In the genomic region with DNA sequence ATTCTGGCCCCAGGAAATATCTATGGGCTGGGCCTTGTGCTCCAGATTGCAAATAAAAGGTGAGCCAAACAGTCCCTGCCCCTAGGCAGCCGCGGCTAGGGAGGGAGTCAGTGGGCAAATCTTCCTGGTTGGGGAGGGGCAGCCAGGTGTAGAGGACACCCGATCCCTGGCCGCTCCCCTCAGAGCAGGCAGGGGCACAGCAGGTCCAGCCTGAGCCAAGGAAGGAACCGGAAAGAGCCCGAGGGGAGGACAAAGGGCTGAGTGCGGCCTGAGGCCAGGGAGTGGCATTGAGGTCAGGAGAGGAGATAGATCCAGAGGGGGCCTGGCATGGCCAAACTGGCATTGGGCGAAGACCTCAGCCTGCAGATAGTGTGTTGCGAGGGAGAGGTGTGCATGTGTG, we compare ENCODE assay signal across 32 cellular contexts. TPM values are rescaled to one million over a fixed set of nuclear protein-coding genes. Genes with fewer than 3 reads are reported as not detected.
A peak's percentile ranks its signal among the peaks of the same experiment; 100 is the strongest.
DNase-seq lines count a peak whose midpoint lies in the region; ATAC-seq, FAIRE-seq and TF ChIP-seq lines count a peak whose summit lies in the region.
"Had no signal": no experiment of that assay in that cellular context is flagged by ENCODE, and none has a peak within 500 bp of the region (broad histone marks: within the 10 kb centered on the region; RNA-seq: fewer than 3 reads in every experiment).

No MANE protein-coding gene starts in this region.

- H2BK15ac ChIP-seq in H1 (ENCODE audit: low read length) (0 out of 2 replicates have a peak overlapping the region, but pooled peaks have one; percentile 29), neuronal stem cell (ENCODE audit: low read length) (no peak overlapping the region)

- no peak for FAIRE-seq in H1 (lab: Jason Lieb, UNC)

- no peak overlapping the region for H3K9ac ChIP-seq in H1 (replicated peaks in 1 of 4; ENCODE audit: extremely low read depth in 1 of 4, low read depth in 3 of 4, low read length in 3 of 4)
- no peak overlapping the region for H3K9ac ChIP-seq in neuronal stem cell (ENCODE audit: low read depth, low read length, poor library complexity)
- H3K9ac ChIP-seq: parathyroid adenoma had no signal

- ATAC-seq in GM19467 (IDR thresholded peaks at IDR 0.05; ENCODE audit: unreplicated experiment) (no peak), HG02840 (IDR thresholded peaks at IDR 0.05; ENCODE audit: low FRiP score, unreplicated experiment) (no peak)
- ATAC-seq: left lobe of liver; natural killer cell treated with Interleukin-12 subunit alpha and Interleukin-12 subunit beta and Interleukin-15 and Interleukin-18, amount 100 ng/mL, for 72 hours had no signal

- TF ChIP-seq CTCF in H1 (IDR thresholded peaks at IDR 0.05; ENCODE audit: control extremely low read depth in 1 of 3, insufficient read depth in 1 of 3, low read depth in 1 of 3, low read length in 3 of 3): no peak

- H3K4me2 ChIP-seq in H1 (ENCODE audit: insufficient read depth in 1 of 2, low read depth in 2 of 2, low read length in 2 of 2) (no peak overlapping the region), neuronal stem cell (ENCODE audit: insufficient read depth, low read length, poor library complexity, severe bottlenecking) (no peak overlapping the region)

- no peaks in the 10 kb centered on the region for H3K9me3 Mint-ChIP-seq in CD4-positive, alpha-beta memory T cell
- H3K9me3 Mint-ChIP-seq: activated B cell treated with CpG ODN at 0.5 μM for 24 hours; natural killer cell treated with Interleukin-12 subunit alpha and Interleukin-12 subunit beta and Interleukin-15 and Interleukin-18, amount 100 ng/mL, for 72 hours had no signal

- H3K36me3 Mint-ChIP-seq in CD4-positive, alpha-beta memory T cell: peaks cover 0 to 3% of the 10 kb centered on the region in 2 donors
- H3K36me3 Mint-ChIP-seq: activated naive CD8-positive, alpha-beta T cell treated with anti-CD3 and anti-CD28 coated beads, Interleukin-2, amount 10 ng/mL, durations not matched to agents 7 days and 5 days; natural killer cell treated with Interleukin-12 subunit alpha and Interleukin-12 subunit beta and Interleukin-15 and Interleukin-18, amount 100 ng/mL, for 72 hours had no signal

- TF ChIP-seq POLR2A in H1 (IDR thresholded peaks at IDR 0.05; ENCODE audit: control extremely low read depth in 1 of 2, low read depth in 2 of 2, low read length in 2 of 2): no peak

- no peak overlapping the region for H2AK5ac ChIP-seq in H1 (ENCODE audit: low read depth, low read length)
- H2AK5ac ChIP-seq in neuronal stem cell (ENCODE audit: low read depth, low read length): no peak overlapping the region

- no peak overlapping the region for H4K5ac ChIP-seq in H1 (ENCODE audit: insufficient read length, low read depth, low read length)

- H3K79me2 ChIP-seq in H1 (ENCODE audit: control insufficient read depth in 1 of 2, insufficient read depth in 2 of 2, low read length in 2 of 2): no peaks in the 10 kb centered on the region
- H3K79me2 ChIP-seq: parathyroid adenoma had no signal

- H4K8ac ChIP-seq in H1 (ENCODE audit: extremely low read depth, insufficient read depth, low read length): no peak overlapping the region; the same call in 1 of the 2 replicates
- no peak overlapping the region for H4K8ac ChIP-seq in neuronal stem cell (ENCODE audit: low read depth, low read length)

- H3K36me3 ChIP-seq in H1 (ENCODE audit: control insufficient read depth in 2 of 4, insufficient read depth in 4 of 4, low read length in 3 of 4) (no peaks in the 10 kb centered on the region), neuronal stem cell (replicated peaks in 1 of 2; ENCODE audit: control insufficient read depth in 2 of 2, insufficient read depth in 2 of 2, low read length in 2 of 2) (peaks cover 0 to 1% of the 10 kb centered on the region in 2 donors)
- H3K36me3 ChIP-seq in CD4-positive, alpha-beta memory T cell (ENCODE audit: insufficient read depth, low read length): no peaks in the 10 kb centered on the region
- H3K36me3 ChIP-seq: heart left ventricle had no signal

- intact Hi-C loops in CD4-positive, alpha-beta memory T cell (cut with micrococcal nuclease): no loop called here
- intact Hi-C loops in posterior cingulate gyrus (cut with DNase I): no loop called here

- no peak overlapping the region for H3K4me3 Mint-ChIP-seq in CD4-positive, alpha-beta memory T cell
- H3K4me3 Mint-ChIP-seq: activated B cell treated with CpG ODN at 0.5 μM for 24 hours; activated naive CD8-positive, alpha-beta T cell treated with anti-CD3 and anti-CD28 coated beads, Interleukin-2, amount 10 ng/mL, durations not matched to agents 7 days and 5 days; natural killer cell treated with Interleukin-12 subunit alpha and Interleukin-12 subunit beta and Interleukin-15 and Interleukin-18, amount 100 ng/mL, for 72 hours had no signal

- 0 out of 2 replicates have a peak overlapping the region, but pooled peaks have one; percentile 43 for H2BK12ac ChIP-seq in H1 (ENCODE audit: low read depth, low read length)
- H2BK12ac ChIP-seq in neuronal stem cell (ENCODE audit: low read length): no peak overlapping the region

- H3K18ac ChIP-seq in H1 (ENCODE audit: extremely low read depth, low read length) (no peak overlapping the region), neuronal stem cell (ENCODE audit: low read length) (no peak overlapping the region)

- no peak overlapping the region for H3K4me3 ChIP-seq in H1 (ENCODE audit: extremely low read depth in 1 of 4, insufficient read depth in 2 of 4, low read depth in 3 of 4, low read length in 4 of 4)
- H3K4me3 ChIP-seq in neuronal stem cell (ENCODE audit: low read length in 2 of 2): peak overlapping the region in 1 of 2 donors; percentile 31
- no peak overlapping the region for H3K4me3 ChIP-seq in CD4-positive, alpha-beta memory T cell (ENCODE audit: low read length in 2 of 2)
- H3K4me3 ChIP-seq: heart left ventricle had no signal

- peaks cover 2 to 14% of the 10 kb centered on the region in 2 experiments for H4K20me1 ChIP-seq in H1 (replicated peaks in 1 of 2; ENCODE audit: control insufficient read depth in 1 of 2, insufficient read depth in 2 of 2, low read length in 2 of 2)

- peaks cover 0 to 11% (median 3%) of the 10 kb centered on the region in 4 experiments; a peak in 4 of 7 replicates for H3K4me1 ChIP-seq in H1 (replicated peaks in 1 of 4; ENCODE audit: control insufficient read depth in 3 of 4, insufficient read depth in 4 of 4, low read length in 3 of 4)
- no peaks in the 10 kb centered on the region for H3K4me1 ChIP-seq in neuronal stem cell (ENCODE audit: control insufficient read depth in 2 of 2, insufficient read depth in 1 of 2, low read depth in 1 of 2, low read length in 2 of 2)
- H3K4me1 ChIP-seq in CD4-positive, alpha-beta memory T cell (ENCODE audit: insufficient read depth, low read length): no peaks in the 10 kb centered on the region
- H3K4me1 ChIP-seq: heart left ventricle, parathyroid adenoma had no signal

- H3K9me3 ChIP-seq in H1 (ENCODE audit: insufficient read depth in 2 of 2, low read depth in 1 of 2, low read length in 1 of 2) (no peaks in the 10 kb centered on the region), neuronal stem cell (replicated peaks in 1 of 2; ENCODE audit: control insufficient read depth in 2 of 2, insufficient read depth in 1 of 2, low read depth in 1 of 2, low read length in 2 of 2) (peaks cover 0 to 9% of the 10 kb centered on the region in 2 donors)
- H3K9me3 ChIP-seq in CD4-positive, alpha-beta memory T cell (ENCODE audit: control insufficient read depth in 1 of 2, low read length in 2 of 2): no peaks in the 10 kb centered on the region
- H3K9me3 ChIP-seq: heart left ventricle had no signal

- H2BK20ac ChIP-seq in H1 (ENCODE audit: low read length): 0 out of 2 replicates have a peak overlapping the region, but pooled peaks have one; percentile 80

- H3K23ac ChIP-seq in H1 (ENCODE audit: insufficient read length) (no peak overlapping the region), neuronal stem cell (ENCODE audit: low read depth, low read length, poor library complexity) (peak overlapping the region; percentile 47)

- peaks cover 2 to 13% of the 10 kb centered on the region in 2 donors for H3K27me3 Mint-ChIP-seq in CD4-positive, alpha-beta memory T cell

- peaks cover 0 to 2% (median 0%) of the 10 kb centered on the region in 4 donors for H3K4me1 Mint-ChIP-seq in CD4-positive, alpha-beta memory T cell
- H3K4me1 Mint-ChIP-seq: activated B cell treated with CpG ODN at 0.5 μM for 24 hours; activated naive CD8-positive, alpha-beta T cell treated with anti-CD3 and anti-CD28 coated beads, Interleukin-2, amount 10 ng/mL, durations not matched to agents 7 days and 5 days had no signal

- no peak overlapping the region; the same call in 1 of the 2 replicates for H2BK5ac ChIP-seq in H1 (ENCODE audit: low read depth, low read length)
- no peak overlapping the region for H2BK5ac ChIP-seq in neuronal stem cell (ENCODE audit: low read length)

- H3K23me2 ChIP-seq in H1 (ENCODE audit: low read depth, low read length): peaks cover 22% of the 10 kb centered on the region

- no peak overlapping the region for H3K27ac Mint-ChIP-seq in CD4-positive, alpha-beta memory T cell
- H3K27ac Mint-ChIP-seq: activated B cell treated with CpG ODN at 0.5 μM for 24 hours; activated naive CD8-positive, alpha-beta T cell treated with anti-CD3 and anti-CD28 coated beads, Interleukin-2, amount 10 ng/mL, durations not matched to agents 7 days and 5 days; natural killer cell treated with Interleukin-12 subunit alpha and Interleukin-12 subunit beta and Interleukin-15 and Interleukin-18, amount 100 ng/mL, for 72 hours had no signal

- TF ChIP-seq EP300 in Ishikawa (IDR thresholded peaks at IDR 0.05; ENCODE audit: borderline replicate concordance) (no peak), H1 (IDR thresholded peaks at IDR 0.05; ENCODE audit: borderline replicate concordance in 1 of 2, low read depth in 2 of 2, low read length in 2 of 2) (no peak)

- H2BK120ac ChIP-seq in H1 (replicated peaks; ENCODE audit: low read depth, low read length): no peak overlapping the region
- no peak overlapping the region for H2BK120ac ChIP-seq in neuronal stem cell (ENCODE audit: low read depth, low read length)

- H3K27me3 ChIP-seq in H1 (replicated peaks in 1 of 4; ENCODE audit: control insufficient read depth in 3 of 4, extremely low read depth in 1 of 4, insufficient read depth in 3 of 4, low read length in 3 of 4) (peaks cover 2 to 29% (median 16%) of the 10 kb centered on the region in 4 experiments), neuronal stem cell (ENCODE audit: control insufficient read depth in 3 of 3, insufficient read depth in 3 of 3, low read depth in 1 of 3, low read length in 3 of 3) (peaks cover 0 to 18% (median 17%) of the 10 kb centered on the region in 3 experiments)
- no peaks in the 10 kb centered on the region for H3K27me3 ChIP-seq in CD4-positive, alpha-beta memory T cell (ENCODE audit: insufficient read depth, low read length)

- POLR2A ChIA-PET in H1 (lab: Charles Lee; ENCODE audit: partially characterized antibody): no interaction called here
- POLR2A ChIA-PET in CD4-positive, alpha-beta memory T cell (lab: Charles Lee; ENCODE audit: partially characterized antibody): no interaction called here

- no peak overlapping the region for H3K56ac ChIP-seq in H1 (replicated peaks; ENCODE audit: insufficient read length, low read depth, low read length)

- H3K14ac ChIP-seq in H1 (ENCODE audit: insufficient read length) (no peak overlapping the region), neuronal stem cell (ENCODE audit: low read length) (peak overlapping the region; percentile 33)

- H3K79me1 ChIP-seq in H1 (ENCODE audit: low read depth, low read length): no peaks in the 10 kb centered on the region
- peaks cover 7% of the 10 kb centered on the region for H3K79me1 ChIP-seq in neuronal stem cell (ENCODE audit: low read depth, low read length)

- CTCF ChIA-PET in H1 (lab: Charles Lee; ENCODE audit: partially characterized antibody): interaction anchor here (2.2 kb wide), 1 partner anchor 28 kb away, joined by 9 read pairs; no protein-coding TSS in a partner anchor
- CTCF ChIA-PET in CD4-positive, alpha-beta memory T cell (lab: Charles Lee; ENCODE audit: partially characterized antibody): no interaction called here

- H4K91ac ChIP-seq in H1 (replicated peaks; ENCODE audit: insufficient read length, low read length) (no peak overlapping the region), neuronal stem cell (ENCODE audit: low read depth, low read length, poor library complexity) (no peak overlapping the region)

- H3K27ac ChIP-seq in H1 (ENCODE audit: low read depth, low read length) (no peak overlapping the region), neuronal stem cell (replicated peaks; ENCODE audit: low read length) (no peak overlapping the region)
- no peak overlapping the region for H3K27ac ChIP-seq in CD4-positive, alpha-beta memory T cell (ENCODE audit: low read depth, low read length)
- H3K27ac ChIP-seq: heart left ventricle, parathyroid adenoma had no signal

- H3K4ac ChIP-seq in H1 (replicated peaks; ENCODE audit: insufficient read length, low read depth, low read length): no peak overlapping the region
- no peak overlapping the region for H3K4ac ChIP-seq in neuronal stem cell (ENCODE audit: low read length)

- TF ChIP-seq RAD21 in Ishikawa (IDR thresholded peaks at IDR 0.05; ENCODE audit: low read depth) (no peak), H1 (IDR thresholded peaks at IDR 0.05 in 1 of 2, conservative IDR thresholded peaks at IDR 0.05 in 1 of 2; ENCODE audit: low read depth in 2 of 2, low read length in 2 of 2) (no peak)

- 74% methylated on average over 9 of the region's 9 CpGs; no CpG with 5 or more reads in 1 of the 2 experiments for WGBS in H1 (ENCODE audit: extremely low coverage in 1 of 2, insufficient coverage in 1 of 2, insufficient read length in 1 of 2, insufficient replicate concordance in 2 of 2, low coverage in 1 of 2, low lambda C conversion rate in 2 of 2, missing lambda C conversion rate in 1 of 2), 2 experiments
- WGBS in neuronal stem cell (ENCODE audit: extremely low coverage in 2 of 2, insufficient read length in 2 of 2, insufficient replicate concordance in 1 of 2), 2 donors: no CpG with 5 or more reads among the region's 9 CpGs

- H2AFZ ChIP-seq in H1 (ENCODE audit: low read length): no peak overlapping the region
- H2AFZ ChIP-seq in neuronal stem cell (ENCODE audit: low read length): no peak overlapping the region
- H2AFZ ChIP-seq: parathyroid adenoma had no signal

- DNase-seq in AG20443 (ENCODE audit: low spot score): peak; percentile 3
- DNase-seq in H1 (ENCODE audit: low read depth in 1 of 2, low spot score in 2 of 2): peak in 1 of 2 experiments; percentile 47
- no peak for DNase-seq in neuronal stem cell (ENCODE audit: low spot score)
- no peak for DNase-seq in CD4-positive, alpha-beta memory T cell
- no peak for DNase-seq in posterior cingulate gyrus
- DNase-seq: activated B cell treated with CpG ODN at 0.5 μM for 24 hours; activated CD4-positive, alpha-beta T cell treated with anti-CD3 and anti-CD28 coated beads, Interleukin-2, amount 50 U/mL, for 48 hours; activated naive CD8-positive, alpha-beta T cell treated with anti-CD3 and anti-CD28 coated beads, Interleukin-2, amount 10 ng/mL, durations not matched to agents 7 days and 5 days; COR-L47; DMS79 treated with DMSO at 0.1 percent for 48 hours; effector CD4-positive, alpha-beta T cell; heart left ventricle; Kasumi-1; midbrain; NCI-H2029; NCI-H345; NCI-H774; SIG-M5; stimulated activated CD8-positive, alpha-beta memory T cell treated with anti-CD3 and anti-CD28 coated beads, Interleukin-4, amount 100 ng/mL, for 48 hours; SW 1271; T1000; trophoblast cell had no signal

RNA-seq across cellular contexts. Expression of gene ARF1, which starts 36.6 kb away (rescaled TPM):
- total RNA-seq in H1 (2021; fragmentation: NEBNext Ultra II Directional; extraction: Animal tissue kit (Norgen Biotek cat#: 25700)): 265 and 267 TPM in 2 replicates
- polyA plus RNA-seq in H1 (2011; rRNA removed): 471 and 606 TPM in 2 replicates
- 441 TPM for polyA plus RNA-seq in H1 (2011; cell fraction: cytosol; rRNA removed)
- polyA plus RNA-seq in H1 (2011; cell fraction: nucleus; rRNA removed): 308 TPM
- polyA plus RNA-seq in H1 (2012, experiment 1 of 2): 315 to 344 TPM (median 336 TPM) in 4 replicates
- polyA plus RNA-seq in H1 (2012, experiment 2 of 2): 366 TPM
- 193 TPM for polyA plus RNA-seq in H1 (2013, experiment 1 of 2)
- polyA plus RNA-seq in H1 (2013, experiment 2 of 2): 197 TPM
- 359 and 424 TPM in 2 replicates for polyA minus RNA-seq in H1 (2011; rRNA and poly(A)+ RNA removed)
- 253 TPM for polyA minus RNA-seq in H1 (2011; cell fraction: cytosol; rRNA and poly(A)+ RNA removed)
- 129 TPM for polyA minus RNA-seq in H1 (2011; cell fraction: nucleus; rRNA and poly(A)+ RNA removed)
- 267 TPM for polyA plus RNA-seq in neuronal stem cell (2013, experiment 1 of 2)
- polyA plus RNA-seq in neuronal stem cell (2013, experiment 2 of 2): 266 TPM
- total RNA-seq in CD4-positive, alpha-beta memory T cell: 100 to 1,000 TPM; 265 to 270 TPM
- polyA plus RNA-seq in CD4-positive, alpha-beta memory T cell: 100 to 1,000 TPM; 493 to 600 TPM

RNA-seq across cellular contexts. Expression of gene WNT3A, which starts 39.1 kb away (rescaled TPM):
- 0.10 and 0.19 TPM in 2 replicates for total RNA-seq in H1 (2021; fragmentation: NEBNext Ultra II Directional; extraction: Animal tissue kit (Norgen Biotek cat#: 25700))
- polyA plus RNA-seq in H1 (2011; rRNA removed): 0.08 and 0.13 TPM in 2 replicates
- polyA plus RNA-seq in H1 (2011; cell fraction: cytosol; rRNA removed): 0.05 TPM
- 0.26 TPM for polyA plus RNA-seq in H1 (2011; cell fraction: nucleus; rRNA removed)
- 0.05 to 0.17 TPM (median 0.08 TPM) in 3 of 4 replicates, not detected in the other for polyA plus RNA-seq in H1 (2012, experiment 1 of 2)
- polyA plus RNA-seq in H1 (2012, experiment 2 of 2): 0.13 TPM
- polyA plus RNA-seq in H1 (2013, experiment 1 of 2): 0.02 TPM
- 0.07 TPM for polyA plus RNA-seq in H1 (2013, experiment 2 of 2)
- 0.06 and 0.07 TPM in 2 replicates for polyA minus RNA-seq in H1 (2011; rRNA and poly(A)+ RNA removed)
- not detected for polyA minus RNA-seq in H1 (2011; cell fraction: cytosol; rRNA and poly(A)+ RNA removed)
- polyA minus RNA-seq in H1 (2011; cell fraction: nucleus; rRNA and poly(A)+ RNA removed): 0.40 TPM
- polyA plus RNA-seq in neuronal stem cell (2013, experiment 1 of 2): 0.01 TPM
- 0.01 TPM for polyA plus RNA-seq in neuronal stem cell (2013, experiment 2 of 2)
- not detected for total RNA-seq in CD4-positive, alpha-beta memory T cell
- not detected for polyA plus RNA-seq in CD4-positive, alpha-beta memory T cell
- total RNA-seq: activated B cell treated with CpG ODN at 0.5 μM for 24 hours; activated naive CD8-positive, alpha-beta T cell treated with anti-CD3 and anti-CD28 coated beads, Interleukin-2, amount 10 ng/mL, durations not matched to agents 7 days and 5 days; epithelial cell of proximal tubule; fibroblast of villous mesenchyme; H4; heart left ventricle; left lobe of liver; natural killer cell treated with Interleukin-12 subunit alpha and Interleukin-12 subunit beta and Interleukin-15 and Interleukin-18, amount 100 ng/mL, for 72 hours had no signal
- polyA plus RNA-seq: BJ, heart left ventricle had no signal

RNA-seq across cellular contexts. Expression of gene C1orf35, which starts 57.3 kb away (rescaled TPM):
- 19.9 and 22.5 TPM in 2 replicates for total RNA-seq in H1 (2021; fragmentation: NEBNext Ultra II Directional; extraction: Animal tissue kit (Norgen Biotek cat#: 25700))
- polyA plus RNA-seq in H1 (2011; rRNA removed): 18.6 and 28.5 TPM in 2 replicates
- 23.7 TPM for polyA plus RNA-seq in H1 (2011; cell fraction: cytosol; rRNA removed)
- 41.3 TPM for polyA plus RNA-seq in H1 (2011; cell fraction: nucleus; rRNA removed)
- polyA plus RNA-seq in H1 (2012, experiment 1 of 2): 15.0 to 30.9 TPM (median 25.2 TPM) in 4 replicates
- polyA plus RNA-seq in H1 (2012, experiment 2 of 2): 17.1 TPM
- 26.2 TPM for polyA plus RNA-seq in H1 (2013, experiment 1 of 2)
- 25.8 TPM for polyA plus RNA-seq in H1 (2013, experiment 2 of 2)
- 1.3 and 1.4 TPM in 2 replicates for polyA minus RNA-seq in H1 (2011; rRNA and poly(A)+ RNA removed)
- 4.6 TPM for polyA minus RNA-seq in H1 (2011; cell fraction: cytosol; rRNA and poly(A)+ RNA removed)
- 5.5 TPM for polyA minus RNA-seq in H1 (2011; cell fraction: nucleus; rRNA and poly(A)+ RNA removed)
- polyA plus RNA-seq in neuronal stem cell (2013, experiment 1 of 2): 28.9 TPM
- polyA plus RNA-seq in neuronal stem cell (2013, experiment 2 of 2): 28.4 TPM
- total RNA-seq in CD4-positive, alpha-beta memory T cell: 10 to 100 TPM; 28.5 to 30.7 TPM
- polyA plus RNA-seq in CD4-positive, alpha-beta memory T cell: 10 to 100 TPM; 16.4 to 20.0 TPM
